ENCODE assay signal across 13 cellular contexts in genomic region chr14:105015905-105016304, GRCh38. TPM values are rescaled to one million over a fixed set of nuclear protein-coding genes. Genes with fewer than 3 reads are reported as not detected.
A peak's percentile ranks its signal among the peaks of the same experiment; 100 is the strongest.
DNase-seq lines count a peak whose midpoint lies in the region; ATAC-seq, FAIRE-seq and TF ChIP-seq lines count a peak whose summit lies in the region.
"Had no signal": no experiment of that assay in that cellular context is flagged by ENCODE, and none has a peak within 500 bp of the region (broad histone marks: within the 10 kb centered on the region; RNA-seq: fewer than 3 reads in every experiment).

No MANE protein-coding gene starts in this region.

- H4K20me1 ChIP-seq in OCI-LY3 (ENCODE audit: insufficient read depth, low read length) = peaks cover 93% of the 10 kb centered on the region

- peak overlapping the region; percentile 5; the same call in 1 of the 2 replicates for H3K4me2 ChIP-seq in OCI-LY3 (ENCODE audit: low read length)

- H3K9me3 ChIP-seq in OCI-LY3 (ENCODE audit: insufficient read depth, low read length) = no peaks in the 10 kb centered on the region
- H3K9me3 ChIP-seq: transverse colon had no signal

- H3K36me3 ChIP-seq in OCI-LY3 (replicated peaks; ENCODE audit: low read depth, low read length) = peaks cover 62% of the 10 kb centered on the region

- H3K27ac ChIP-seq in OCI-LY3 (ENCODE audit: low read length) = peak overlapping the region; percentile 13; the same call in 1 of the 2 replicates
- H3K27ac ChIP-seq: transverse colon had no signal

- no peak for FAIRE-seq in GM12891 (lab: Jason Lieb, UNC)

- H3K9me3 Mint-ChIP-seq in activated T-cell treated with anti-CD3 and anti-CD28 coated beads, Interleukin-2, amount 50 U/mL, for 72 hours = no peaks in the 10 kb centered on the region
- no peaks in the 10 kb centered on the region for H3K9me3 Mint-ChIP-seq in stimulated activated naive CD8-positive, alpha-beta T cell treated with anti-CD3 and anti-CD28 coated beads, Interleukin-15, amount 100 ng/mL, for 72 hours

- H3K27me3 Mint-ChIP-seq in activated T-cell treated with anti-CD3 and anti-CD28 coated beads, Interleukin-2, amount 50 U/mL, for 72 hours (ENCODE audit: low read depth) = no peaks in the 10 kb centered on the region
- H3K27me3 Mint-ChIP-seq in stimulated activated naive CD8-positive, alpha-beta T cell treated with anti-CD3 and anti-CD28 coated beads, Interleukin-15, amount 100 ng/mL, for 72 hours = no peaks in the 10 kb centered on the region

- H3K36me3 Mint-ChIP-seq in activated T-cell treated with anti-CD3 and anti-CD28 coated beads, Interleukin-2, amount 50 U/mL, for 72 hours (ENCODE audit: insufficient read depth in 2 of 2) = peaks cover 4 to 25% of the 10 kb centered on the region in 2 donors

- H3K27ac Mint-ChIP-seq in activated T-cell treated with anti-CD3 and anti-CD28 coated beads, Interleukin-2, amount 50 U/mL, for 72 hours = peak overlapping the region; percentile 81
- H3K27ac Mint-ChIP-seq in stimulated activated naive CD8-positive, alpha-beta T cell treated with anti-CD3 and anti-CD28 coated beads, Interleukin-15, amount 100 ng/mL, for 72 hours = peak overlapping the region in 1 of 2 donors; percentile 88

- peaks cover 52% of the 10 kb centered on the region for H3K4me1 ChIP-seq in OCI-LY3 (ENCODE audit: low read length)

- DNase-seq in activated T-cell treated with anti-CD3 and anti-CD28 coated beads, Interleukin-2, amount 50 U/mL, for 72 hours = no peak
- DNase-seq in activated T-cell treated with anti-CD3 and anti-CD28 coated beads, Interleukin-2, amount 50 U/mL, for 1 hour = no peak
- DNase-seq in epithelial cell of esophagus (ENCODE audit: low read depth) = peak; percentile 67
- no peak for DNase-seq in stimulated activated naive CD8-positive, alpha-beta T cell treated with anti-CD3 and anti-CD28 coated beads, Interleukin-15, amount 100 ng/mL, for 72 hours
- DNase-seq in amniotic stem cell (lab: John Stamatoyannopoulos, UW) = no peak
- DNase-seq in GM12891 (ENCODE audit: insufficient read length, low spot score) = no peak
- no peak for DNase-seq in activated CD4-positive, CD25-positive, alpha-beta regulatory T cell (lab: John Stamatoyannopoulos, UW)
- DNase-seq: AML-193, caudate nucleus, NCI-H1436 treated with DMSO at 0.1 percent for 48 hours, transverse colon had no signal

- no peak for TF ChIP-seq CTCF in OCI-LY3 (IDR thresholded peaks at IDR 0.05; ENCODE audit: low read depth, low read length)
- no peak for TF ChIP-seq CTCF in epithelial cell of esophagus (IDR thresholded peaks at IDR 0.05; ENCODE audit: insufficient read depth, low read depth, low read length, missing control alignments)

- peaks cover 56% of the 10 kb centered on the region for H3K4me1 Mint-ChIP-seq in activated T-cell treated with anti-CD3 and anti-CD28 coated beads, Interleukin-2, amount 50 U/mL, for 72 hours (ENCODE audit: low read depth)
- peaks cover 75% of the 10 kb centered on the region for H3K4me1 Mint-ChIP-seq in stimulated activated naive CD8-positive, alpha-beta T cell treated with anti-CD3 and anti-CD28 coated beads, Interleukin-15, amount 100 ng/mL, for 72 hours

- TF ChIP-seq POLR2A in GM12891 (IDR thresholded peaks at IDR 0.05; ENCODE audit: low read depth, low read length) = no peak

- H3K79me2 ChIP-seq in OCI-LY3 (ENCODE audit: low read length) = peaks cover 99% of the 10 kb centered on the region

- no peak for ATAC-seq in activated T-cell treated with anti-CD3 and anti-CD28 coated beads, Interleukin-2, amount 50 U/mL, for 72 hours (replicated peaks in 1 of 2)
- no peak for ATAC-seq in stimulated activated naive CD8-positive, alpha-beta T cell treated with anti-CD3 and anti-CD28 coated beads, Interleukin-15, amount 100 ng/mL, for 72 hours

- H3K9ac ChIP-seq in OCI-LY3 (ENCODE audit: low read length) = no peak overlapping the region

- H3K4me3 ChIP-seq in OCI-LY3 (ENCODE audit: low read length) = no peak overlapping the region
- no peak overlapping the region for H3K4me3 ChIP-seq in epithelial cell of esophagus (ENCODE audit: low read length)
- H3K4me3 ChIP-seq: transverse colon had no signal

- no peak overlapping the region for H2AFZ ChIP-seq in OCI-LY3 (ENCODE audit: low read depth, low read length)

- peak overlapping the region; percentile 54 to 91 for H3K4me3 Mint-ChIP-seq in activated T-cell treated with anti-CD3 and anti-CD28 coated beads, Interleukin-2, amount 50 U/mL, for 72 hours
- peak overlapping the region; percentile 3 to 31 for H3K4me3 Mint-ChIP-seq in stimulated activated naive CD8-positive, alpha-beta T cell treated with anti-CD3 and anti-CD28 coated beads, Interleukin-15, amount 100 ng/mL, for 72 hours

- H3K27me3 ChIP-seq in OCI-LY3 (ENCODE audit: low read depth, low read length) = no peaks in the 10 kb centered on the region
- H3K27me3 ChIP-seq: transverse colon had no signal

TF ChIP-seq in GM12891, 5 proteins besides CTCF, POLR2A, EP300 and RAD21:
- TF ChIP-seq TAF1 (IDR thresholded peaks at IDR 0.05; ENCODE audit: low read depth, low read length) (no peak), POLR2AphosphoS5 (IDR thresholded peaks at IDR 0.05; ENCODE audit: low read depth, low read length) (no peak), SPI1 (IDR thresholded peaks at IDR 0.05; ENCODE audit: low read depth, low read length) (no peak), PAX5 (IDR thresholded peaks at IDR 0.05; ENCODE audit: insufficient read depth, low read length, severe bottlenecking) (no peak), POU2F2 (IDR thresholded peaks at IDR 0.05; ENCODE audit: low read depth, low read length) (no peak)

RNA-seq across cellular contexts. Expression of gene CDCA4, which starts 5.0 kb away (rescaled TPM):
- 10 to 100 TPM; 56.8 to 57.5 TPM for total RNA-seq in activated T-cell treated with anti-CD3 and anti-CD28 coated beads, Interleukin-2, amount 50 U/mL, for 72 hours
- 35.1 TPM for polyA plus RNA-seq in GM12891 (2012; ENCODE audit: low read depth, missing spikeins)

RNA-seq across cellular contexts. Expression of gene CLBA1, which starts 30.3 kb away (rescaled TPM):
- total RNA-seq in activated T-cell treated with anti-CD3 and anti-CD28 coated beads, Interleukin-2, amount 50 U/mL, for 72 hours = under 1 TPM; 0.79 to 0.93 TPM
- 3.0 TPM for polyA plus RNA-seq in GM12891 (2012; ENCODE audit: low read depth, missing spikeins)

RNA-seq across cellular contexts. Expression of gene AHNAK2, which starts 37.7 kb away (rescaled TPM):
- under 1 TPM in 1 of 2 donors, not detected in 1; 0.05 TPM for total RNA-seq in activated T-cell treated with anti-CD3 and anti-CD28 coated beads, Interleukin-2, amount 50 U/mL, for 72 hours
- 0.09 TPM for polyA plus RNA-seq in GM12891 (2012; ENCODE audit: low read depth, missing spikeins)

RNA-seq across cellular contexts. Expression of gene GPR132, which starts 49.3 kb away (rescaled TPM):
- total RNA-seq in activated T-cell treated with anti-CD3 and anti-CD28 coated beads, Interleukin-2, amount 50 U/mL, for 72 hours = 10 to 100 TPM; 38.2 to 49.6 TPM
- 18.8 TPM for polyA plus RNA-seq in GM12891 (2012; ENCODE audit: low read depth, missing spikeins)
- total RNA-seq: HT-29 had no signal
